17 cellular contexts compared by ENCODE assay signal in genomic region chr19:882871-883497, GRCh38. TPM values are rescaled to one million over a fixed set of nuclear protein-coding genes. Genes with fewer than 3 reads are reported as not detected.
"Had no signal": no experiment of that assay in that cellular context is flagged by ENCODE, and none has a peak within 500 bp of the region (broad histone marks: within the 10 kb centered on the region; RNA-seq: fewer than 3 reads in every experiment).

No MANE protein-coding gene starts in this region.

- H3K4me2 ChIP-seq: SK-N-SH had no signal

- H3K9me3 ChIP-seq: MG63, SK-N-SH had no signal

- H3K27me3 ChIP-seq: MG63 had no signal

- DNase-seq: Karpas-422, KG1, MG63, NCI-H1092, NCI-H1105 treated with DMSO at 0.1 percent for 48 hours, NCI-H1694 treated with DMSO at 0.1 percent for 48 hours, NCI-H1930, NCI-H2081, NCI-H2227 treated with DMSO at 0.1 percent for 48 hours, NCI-H510A, NCI-H524 treated with DMSO at 0.1 percent for 48 hours, RPMI8226, SHP77, SK-N-SH, SW 1271 had no signal

- H3K27ac ChIP-seq: HL-60 had no signal

- H3K9ac ChIP-seq: SK-N-SH had no signal

- H3K4me3 ChIP-seq: MG63 had no signal

RNA-seq across cellular contexts. Expression of gene RNU6-9, which starts 10.3 kb away (rescaled TPM):
- total RNA-seq: SK-MEL-5 had no signal
- polyA plus RNA-seq: SK-N-SH had no signal

RNA-seq across cellular contexts. Expression of gene ELANE, which starts 30.9 kb away (rescaled TPM):
- total RNA-seq: SK-MEL-5 had no signal
- polyA plus RNA-seq: SK-N-SH had no signal
